Comparison of ENCODE assay signal across 2 cellular contexts in the genomic region with DNA sequence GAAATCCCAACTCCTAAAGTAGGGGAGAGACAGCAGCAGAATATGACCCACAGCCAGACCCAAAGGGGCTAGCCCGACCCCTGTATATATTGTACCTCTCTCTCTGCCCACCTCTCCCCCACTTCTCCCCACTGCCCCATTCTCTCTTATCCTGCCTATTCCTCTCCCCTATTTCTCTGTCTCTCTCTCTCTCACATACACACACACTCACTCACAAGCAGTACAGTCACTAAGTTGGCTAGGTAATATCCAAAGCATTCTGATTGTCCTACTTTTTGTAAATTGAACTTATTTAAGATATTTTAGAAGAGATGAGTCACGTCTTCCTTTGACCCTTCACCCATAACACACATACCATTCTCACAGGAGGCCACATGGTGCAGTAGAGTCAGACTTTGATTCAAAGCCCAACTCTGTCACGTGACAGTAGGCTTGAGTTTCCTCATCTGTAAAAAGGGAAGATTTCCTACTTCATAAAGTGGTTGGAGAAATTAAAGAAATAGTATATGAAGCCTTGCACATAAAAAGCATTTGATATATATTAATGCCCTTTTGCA.
A peak's percentile ranks its signal among the peaks of the same experiment; 100 is the strongest.
TF ChIP-seq lines count a peak whose summit lies in the region.

No MANE protein-coding gene starts in this region.

TF ChIP-seq in endothelial cell of umbilical vein, 7 proteins besides CTCF, POLR2A, EP300 and RAD21:
- TF ChIP-seq JUN (IDR thresholded peaks at IDR 0.05; ENCODE audit: borderline replicate concordance, insufficient read depth, insufficient read length, low read depth), result peak; percentile 45
- TF ChIP-seq GATA2 (IDR thresholded peaks at IDR 0.05; ENCODE audit: insufficient read depth, insufficient read length, low read depth, low read length), result no peak
- peak; percentile 54 for TF ChIP-seq FOS (IDR thresholded peaks at IDR 0.05; ENCODE audit: borderline replicate concordance, insufficient read depth, low read length)
- peak; percentile 38 for TF ChIP-seq MAX (IDR thresholded peaks at IDR 0.05; ENCODE audit: insufficient read depth, insufficient read length)

TF ChIP-seq in GM12891, 5 proteins besides CTCF, POLR2A, EP300 and RAD21:
- no peak for TF ChIP-seq TAF1 (IDR thresholded peaks at IDR 0.05; ENCODE audit: low read depth, low read length)
- TF ChIP-seq PAX5 (IDR thresholded peaks at IDR 0.05; ENCODE audit: insufficient read depth, low read length, severe bottlenecking), result no peak
